20 cellular contexts compared by ENCODE assay signal in genomic region chr1:208033236-208033635, GRCh38.
DNase-seq lines count a peak whose midpoint lies in the region; ATAC-seq and TF ChIP-seq lines count a peak whose summit lies in the region.
"Had no signal": no experiment of that assay in that cellular context is flagged by ENCODE, and none has a peak within 500 bp of the region (broad histone marks: within the 10 kb centered on the region; RNA-seq: fewer than 3 reads in every experiment).

No MANE protein-coding gene starts in this region.

- no peak for TF ChIP-seq CTCF in sigmoid colon (IDR thresholded peaks at IDR 0.05)
- no peak for TF ChIP-seq CTCF in upper lobe of right lung (IDR thresholded peaks at IDR 0.05)
- TF ChIP-seq CTCF in foreskin fibroblast (IDR thresholded peaks at IDR 0.05; ENCODE audit: low read depth, low read length) = no peak

- no peak overlapping the region for H4K91ac ChIP-seq in neuronal stem cell (ENCODE audit: low read depth, low read length, poor library complexity)

- no peak overlapping the region for H2BK12ac ChIP-seq in neuronal stem cell (ENCODE audit: low read length)

- H3K18ac ChIP-seq in neuronal stem cell (ENCODE audit: low read length) = no peak overlapping the region

- H3K23ac ChIP-seq in neuronal stem cell (ENCODE audit: low read depth, low read length, poor library complexity) = no peak overlapping the region

- H2BK120ac ChIP-seq in neuronal stem cell (ENCODE audit: low read depth, low read length) = no peak overlapping the region

- H3K4me1 ChIP-seq in right cardiac atrium (ENCODE audit: control insufficient read depth, insufficient read depth, low read length) (peaks cover 2% of the 10 kb centered on the region), neuronal stem cell (ENCODE audit: control insufficient read depth in 2 of 2, insufficient read depth in 1 of 2, low read depth in 1 of 2, low read length in 2 of 2) (no peaks in the 10 kb centered on the region), sigmoid colon (peaks cover 0 to 32% (median 28%) of the 10 kb centered on the region in 4 donors), upper lobe of right lung (peaks cover 11% of the 10 kb centered on the region)
- H3K4me1 ChIP-seq: HAP-1 had no signal

- H3K4me2 ChIP-seq in neuronal stem cell (ENCODE audit: insufficient read depth, low read length, poor library complexity, severe bottlenecking) = no peak overlapping the region
- H3K4me2 ChIP-seq: BLaER1 had no signal

- H3K36me3 ChIP-seq in neuronal stem cell (replicated peaks in 1 of 2; ENCODE audit: control insufficient read depth in 2 of 2, insufficient read depth in 2 of 2, low read length in 2 of 2) (no peaks in the 10 kb centered on the region), sigmoid colon (peaks cover 0 to 39% (median 5%) of the 10 kb centered on the region in 4 donors), upper lobe of right lung (peaks cover 76% of the 10 kb centered on the region)
- H3K36me3 ChIP-seq: BLaER1, HAP-1 had no signal

- no peak overlapping the region for H3K14ac ChIP-seq in neuronal stem cell (ENCODE audit: low read length)

- H2BK15ac ChIP-seq in neuronal stem cell (ENCODE audit: low read length) = no peak overlapping the region

- H3K27me3 ChIP-seq in right cardiac atrium (ENCODE audit: control insufficient read depth, insufficient read depth) (no peaks in the 10 kb centered on the region), neuronal stem cell (ENCODE audit: control insufficient read depth in 3 of 3, insufficient read depth in 3 of 3, low read depth in 1 of 3, low read length in 3 of 3) (no peaks in the 10 kb centered on the region), sigmoid colon (no peaks in the 10 kb centered on the region), upper lobe of right lung (no peaks in the 10 kb centered on the region)

- no peak overlapping the region for H2AK5ac ChIP-seq in neuronal stem cell (ENCODE audit: low read depth, low read length)

- no peak for TF ChIP-seq POLR2A in sigmoid colon (IDR thresholded peaks at IDR 0.05)

- H3K27ac ChIP-seq in right cardiac atrium (ENCODE audit: low read length) (no peak overlapping the region), neuronal stem cell (replicated peaks; ENCODE audit: low read length) (no peak overlapping the region), sigmoid colon (no peak overlapping the region), upper lobe of right lung (peak overlapping the region; percentile 52)
- H3K27ac ChIP-seq: 22Rv1, BLaER1, C4-2B had no signal

- H3K4ac ChIP-seq in neuronal stem cell (ENCODE audit: low read length) = peak overlapping the region; percentile 8

- H2BK5ac ChIP-seq in neuronal stem cell (ENCODE audit: low read length) = no peak overlapping the region

- 96% methylated on average over 10 of the region's 10 CpGs for WGBS in right cardiac atrium
- WGBS in neuronal stem cell (ENCODE audit: extremely low coverage in 2 of 2, insufficient read length in 2 of 2, insufficient replicate concordance in 1 of 2), 2 donors = no CpG with 5 or more reads among the region's 10 CpGs
- WGBS in sigmoid colon, 2 donors = 96% methylated on average over 10 of the region's 10 CpGs

- no peak overlapping the region for H3K9ac ChIP-seq in neuronal stem cell (ENCODE audit: low read depth, low read length, poor library complexity)
- H3K9ac ChIP-seq: BLaER1 had no signal

- no peak for ATAC-seq in right cardiac atrium
- ATAC-seq in upper lobe of right lung = no peak
- ATAC-seq in HG02885 (IDR thresholded peaks at IDR 0.05; ENCODE audit: poor library complexity, unreplicated experiment) = no peak

- no peaks in the 10 kb centered on the region for H3K9me3 ChIP-seq in right cardiac atrium (ENCODE audit: control insufficient read depth, low read length)
- H3K9me3 ChIP-seq in neuronal stem cell (replicated peaks in 1 of 2; ENCODE audit: control insufficient read depth in 2 of 2, insufficient read depth in 1 of 2, low read depth in 1 of 2, low read length in 2 of 2) = no peaks in the 10 kb centered on the region
- no peaks in the 10 kb centered on the region for H3K9me3 ChIP-seq in sigmoid colon
- H3K9me3 ChIP-seq in upper lobe of right lung = no peaks in the 10 kb centered on the region
- H3K9me3 ChIP-seq: BLaER1, HAP-1 had no signal

- no peaks in the 10 kb centered on the region for H3K79me1 ChIP-seq in neuronal stem cell (ENCODE audit: low read depth, low read length)

- intact Hi-C loops in cardiac septum (cut with DNase I) = no loop called here
- intact Hi-C loops in right cardiac atrium (cut with DNase I) = loop anchor here in 1 of 4 donors (10.0 kb wide), 1 partner anchor 52 kb away; no protein-coding TSS in a partner anchor
- intact Hi-C loops in sigmoid colon (cut with DNase I) = loop anchor here (5.0 kb wide), 1 partner anchor 94 kb away; no protein-coding TSS in a partner anchor
- intact Hi-C loops in upper lobe of right lung (cut with DNase I) = no loop called here

- no peak overlapping the region for H3K4me3 ChIP-seq in right cardiac atrium (ENCODE audit: low read length)
- no peak overlapping the region for H3K4me3 ChIP-seq in neuronal stem cell (ENCODE audit: low read length in 2 of 2)
- H3K4me3 ChIP-seq in sigmoid colon = no peak overlapping the region
- no peak overlapping the region for H3K4me3 ChIP-seq in upper lobe of right lung
- H3K4me3 ChIP-seq in foreskin fibroblast (ENCODE audit: low read depth in 1 of 2, low read length in 2 of 2) = no peak overlapping the region
- H3K4me3 ChIP-seq: BLaER1, HAP-1 had no signal

- no peak for TF ChIP-seq EP300 in sigmoid colon (IDR thresholded peaks at IDR 0.05)

- H4K8ac ChIP-seq in neuronal stem cell (ENCODE audit: low read depth, low read length) = no peak overlapping the region

- peak; percentile 56 for DNase-seq in cardiac septum (ENCODE audit: low spot score)
- no peak for DNase-seq in right cardiac atrium
- no peak for DNase-seq in neuronal stem cell (ENCODE audit: low spot score)
- peak; percentile 61 for DNase-seq in sigmoid colon
- DNase-seq in upper lobe of right lung = no peak
- no peak for DNase-seq in foreskin fibroblast
- DNase-seq in stimulated activated CD4-positive, alpha-beta T cell treated with anti-CD3 and anti-CD28 coated beads, Interleukin-2, amount 100 ng/mL, for 48 hours = no peak
- DNase-seq: CD4-positive, alpha-beta T cell; CD8-positive, alpha-beta memory T cell; DMS 273 treated with DMSO at 0.1 percent for 48 hours; DMS53; DMS79 treated with DMSO at 0.1 percent for 48 hours; GF-D8; GOT3; HFFc6 had no signal

- no peak overlapping the region for H2AFZ ChIP-seq in neuronal stem cell (ENCODE audit: low read length)

Comparison
In these comparisons a context has a peak if more than half of its experiments do, and no peak if none do; other contexts are left out.
1. DNase-seq: peak in cardiac septum (single experiment) and sigmoid colon (single experiment); none in right cardiac atrium (0 of 3), neuronal stem cell (single experiment), upper lobe of right lung (single experiment), foreskin fibroblast (0 of 2) and stimulated activated CD4-positive, alpha-beta T cell treated with anti-CD3 and anti-CD28 coated beads, Interleukin-2, amount 100 ng/mL, for 48 hours (0 of 2).